ENCODE assay signal across 24 cellular contexts in genomic region chrX:120839506-120839905, GRCh38. TPM values are rescaled to one million over a fixed set of nuclear protein-coding genes. Genes with fewer than 3 reads are reported as not detected.
A peak's percentile ranks its signal among the peaks of the same experiment; 100 is the strongest.
DNase-seq lines count a peak whose midpoint lies in the region; ATAC-seq and TF ChIP-seq lines count a peak whose summit lies in the region.
"Had no signal": no experiment of that assay in that cellular context is flagged by ENCODE, and none has a peak within 500 bp of the region (broad histone marks: within the 10 kb centered on the region; RNA-seq: fewer than 3 reads in every experiment).

No MANE protein-coding gene starts in this region.

- no peak overlapping the region for H3K27ac ChIP-seq in brain microvascular endothelial cell
- no peak overlapping the region for H3K27ac ChIP-seq in psoas muscle
- H3K27ac ChIP-seq: foreskin keratinocyte, tibial artery had no signal

- H3K4me1 Mint-ChIP-seq in CD14-positive monocyte: no peaks in the 10 kb centered on the region
- H3K4me1 Mint-ChIP-seq: endodermal cell, memory B cell had no signal

- no peak overlapping the region for H3K27ac Mint-ChIP-seq in CD14-positive monocyte
- H3K27ac Mint-ChIP-seq: endodermal cell, memory B cell had no signal

- no peak overlapping the region for H3K4me3 Mint-ChIP-seq in CD14-positive monocyte
- H3K4me3 Mint-ChIP-seq: endodermal cell, memory B cell had no signal

- ATAC-seq in GM18868 (IDR thresholded peaks at IDR 0.05; ENCODE audit: unreplicated experiment) (no peak), psoas muscle (no peak)
- ATAC-seq: foreskin keratinocyte had no signal

- H3K36me3 Mint-ChIP-seq in CD14-positive monocyte: no peaks in the 10 kb centered on the region
- H3K36me3 Mint-ChIP-seq: memory B cell had no signal

- H3K27me3 ChIP-seq in brain microvascular endothelial cell (replicated peaks): no peaks in the 10 kb centered on the region
- H3K27me3 ChIP-seq in H7 (ENCODE audit: control insufficient read depth, insufficient read depth, low read length): no peaks in the 10 kb centered on the region
- H3K27me3 ChIP-seq in psoas muscle (ENCODE audit: insufficient read depth in 3 of 3, low read length in 2 of 3): no peaks in the 10 kb centered on the region
- H3K27me3 ChIP-seq: BE2C, foreskin keratinocyte, tibial artery had no signal

- DNase-seq in AG20443 (ENCODE audit: low spot score) (peak; percentile 12), HT1080 (ENCODE audit: low read depth) (peak; percentile 36), brain microvascular endothelial cell (peak; percentile 9), iris pigment epithelial cell (ENCODE audit: low read depth) (peak; percentile 56), H7 (no peak), CD14-positive monocyte (ENCODE audit: low spot score) (no peak), psoas muscle (no peak)
- DNase-seq: activated CD4-positive, alpha-beta T cell treated with anti-CD3 and anti-CD28 coated beads, Interleukin-2, amount 50 U/mL, for 1 hour; activated gamma-delta T cell treated with Interleukin-2 at 50 U/mL for 16 hours; BE2C; endodermal cell; GDM1; hypothalamus; KG1; NCI-H2081; stimulated activated CD4-positive, alpha-beta T cell treated with anti-CD3 and anti-CD28 coated beads, Interleukin-1b, Interleukin-23, amount 100 ng/mL, for 48 hours; stimulated activated naive CD4-positive, alpha-beta T cell treated with Interleukin-2 at 50 U/mL for 16 hours; tibial artery had no signal

- H3K27me3 Mint-ChIP-seq in CD14-positive monocyte (ENCODE audit: low read depth in 3 of 3): peaks cover 0 to 1% (median 0%) of the 10 kb centered on the region in 3 donors

- peaks cover 0 to 5% (median 0%) of the 10 kb centered on the region in 7 donors for H3K9me3 Mint-ChIP-seq in CD14-positive monocyte
- H3K9me3 Mint-ChIP-seq: memory B cell had no signal

- H3K4me3 ChIP-seq in brain microvascular endothelial cell (ENCODE audit: low read depth, low read length) (no peak overlapping the region), H7 (ENCODE audit: insufficient read depth, low read depth, low read length) (no peak overlapping the region), psoas muscle (no peak overlapping the region)
- H3K4me3 ChIP-seq: tibial artery had no signal

- no peak for TF ChIP-seq CTCF in brain microvascular endothelial cell (IDR thresholded peaks at IDR 0.05; ENCODE audit: low read depth, low read length, missing control alignments)
- no peak for TF ChIP-seq CTCF in CD14-positive monocyte (IDR thresholded peaks at IDR 0.05)
- TF ChIP-seq CTCF in psoas muscle (IDR thresholded peaks at IDR 0.05): no peak

- intact Hi-C loops in CD14-positive monocyte (cut with micrococcal nuclease): no loop called here
- intact Hi-C loops in psoas muscle (cut with DNase I): no loop called here

- H3K4me1 ChIP-seq in psoas muscle: no peaks in the 10 kb centered on the region
- H3K4me1 ChIP-seq: BE2C, foreskin keratinocyte, tibial artery had no signal

- H3K9me3 ChIP-seq in psoas muscle: no peaks in the 10 kb centered on the region
- H3K9me3 ChIP-seq: BE2C, tibial artery had no signal

- no peaks in the 10 kb centered on the region for H3K36me3 ChIP-seq in brain microvascular endothelial cell (replicated peaks)
- H3K36me3 ChIP-seq in H7 (replicated peaks; ENCODE audit: control insufficient read depth, insufficient read depth, low read length): no peaks in the 10 kb centered on the region
- no peaks in the 10 kb centered on the region for H3K36me3 ChIP-seq in psoas muscle (ENCODE audit: insufficient read depth in 1 of 2, low read depth in 1 of 2)
- H3K36me3 ChIP-seq: BE2C, tibial artery had no signal

- in situ Hi-C loops in brain microvascular endothelial cell (cut with HindIII; ENCODE audit: low pct_ligation_motif_present, low sequenced_read_pairs): no loop called here

RNA-seq across cellular contexts. Expression of gene CT47B1, which starts 36.2 kb away (rescaled TPM):
- not detected in 2 replicates for total RNA-seq in HT1080 (2014; rRNA removed; shearing (Covaris generic))
- not detected in 2 replicates for polyA plus RNA-seq in HT1080 (2015; cell fraction: cytosol; rRNA removed)
- not detected in 2 replicates for polyA plus RNA-seq in HT1080 (2015; cell fraction: nucleus; rRNA removed)
- total RNA-seq in H7 (2014; rRNA removed; shearing (Covaris generic)): not detected in 2 replicates
- polyA plus RNA-seq in CD14-positive monocyte (not detected), psoas muscle (not detected)
- total RNA-seq in psoas muscle: not detected
- total RNA-seq: endodermal cell, foreskin keratinocyte, kidney epithelial cell, NCI-H460, osteocyte had no signal
- polyA plus RNA-seq: foreskin keratinocyte had no signal

Comparison
In these comparisons a context has a peak if more than half of its experiments do, and no peak if none do; other contexts are left out.
1. DNase-seq: peak in AG20443 (single experiment), HT1080 (single experiment), brain microvascular endothelial cell (single experiment) and iris pigment epithelial cell (single experiment); none in H7 (single experiment), CD14-positive monocyte (single experiment) and psoas muscle (0 of 2).